In genomic region chr16:14354561-14355351, GRCh38 we compare ENCODE assay signal across 7 cellular contexts.
DNase-seq lines count a peak whose midpoint lies in the region; ATAC-seq, FAIRE-seq and TF ChIP-seq lines count a peak whose summit lies in the region.

No MANE protein-coding gene starts in this region.

- H4K20me1 ChIP-seq in H1 (replicated peaks in 1 of 2; ENCODE audit: control insufficient read depth in 1 of 2, insufficient read depth in 2 of 2, low read length in 2 of 2) (no peaks in the 10 kb centered on the region), neural progenitor cell (ENCODE audit: low read depth) (no peaks in the 10 kb centered on the region)

- H3K18ac ChIP-seq in H1 (ENCODE audit: extremely low read depth, low read length) = no peak overlapping the region

- peaks cover 3% of the 10 kb centered on the region for H3F3A ChIP-seq in neural progenitor cell (ENCODE audit: low read depth)

- peaks cover 33% of the 10 kb centered on the region for H3K4me1 Mint-ChIP-seq in neural progenitor cell

- H3K79me2 ChIP-seq in H1 (ENCODE audit: control insufficient read depth in 1 of 2, insufficient read depth in 2 of 2, low read length in 2 of 2) (no peaks in the 10 kb centered on the region), neural progenitor cell (ENCODE audit: low read depth) (no peaks in the 10 kb centered on the region)

- no peaks in the 10 kb centered on the region for H3K9me3 Mint-ChIP-seq in neural progenitor cell

- no peak overlapping the region for H3K14ac ChIP-seq in H1 (ENCODE audit: insufficient read length)

- H3K4me2 ChIP-seq in H1 (ENCODE audit: insufficient read depth in 1 of 2, low read depth in 2 of 2, low read length in 2 of 2) = no peak overlapping the region
- no peak overlapping the region for H3K4me2 ChIP-seq in neural progenitor cell

- TF ChIP-seq CTCF in HFF-Myc (IDR thresholded peaks at IDR 0.05; ENCODE audit: low read depth, low read length, missing control alignments) (no peak), H1 (IDR thresholded peaks at IDR 0.05; ENCODE audit: control extremely low read depth in 1 of 3, insufficient read depth in 1 of 3, low read depth in 1 of 3, low read length in 3 of 3) (no peak), neural progenitor cell (IDR thresholded peaks at IDR 0.05) (no peak)

- H3K27ac ChIP-seq in H1 (ENCODE audit: low read depth, low read length) (no peak overlapping the region), neural progenitor cell (no peak overlapping the region)

- no peak for FAIRE-seq in H1 (lab: Jason Lieb, UNC)

- H3K4me1 ChIP-seq in H1 (replicated peaks in 1 of 4; ENCODE audit: control insufficient read depth in 3 of 4, insufficient read depth in 4 of 4, low read length in 3 of 4) (peaks cover 2 to 12% (median 5%) of the 10 kb centered on the region in 4 experiments; a peak in 4 of 7 replicates), neural progenitor cell (no peaks in the 10 kb centered on the region)

- TF ChIP-seq RAD21 in H1 (IDR thresholded peaks at IDR 0.05 in 1 of 2, conservative IDR thresholded peaks at IDR 0.05 in 1 of 2; ENCODE audit: low read depth in 2 of 2, low read length in 2 of 2) = no peak

- no peaks in the 10 kb centered on the region for H3K9me3 ChIP-seq in H1 (ENCODE audit: insufficient read depth in 2 of 2, low read depth in 1 of 2, low read length in 1 of 2)
- no peaks in the 10 kb centered on the region for H3K9me3 ChIP-seq in neural progenitor cell (ENCODE audit: low read depth)

- H3K9ac ChIP-seq in H1 (replicated peaks in 1 of 4; ENCODE audit: extremely low read depth in 1 of 4, low read depth in 3 of 4, low read length in 3 of 4) (no peak overlapping the region), neural progenitor cell (no peak overlapping the region)

- H4K8ac ChIP-seq in H1 (ENCODE audit: extremely low read depth, insufficient read depth, low read length) = no peak overlapping the region

- no peak overlapping the region for H3K27ac Mint-ChIP-seq in neural progenitor cell

- H2BK120ac ChIP-seq in H1 (replicated peaks; ENCODE audit: low read depth, low read length) = no peak overlapping the region

- H3K4ac ChIP-seq in H1 (replicated peaks; ENCODE audit: insufficient read length, low read depth, low read length) = no peak overlapping the region

- no peak overlapping the region for H2AK5ac ChIP-seq in H1 (ENCODE audit: low read depth, low read length)

- CTCF ChIA-PET in H1 (lab: Charles Lee; ENCODE audit: partially characterized antibody) = interaction anchor here (0.9 to 1.1 kb wide), 2 partner anchors 15 to 45 kb away, joined by 3 to 4 read pairs; no protein-coding TSS in a partner anchor

- H3K23me2 ChIP-seq in H1 (ENCODE audit: low read depth, low read length) = no peaks in the 10 kb centered on the region

- peak overlapping the region; percentile 73; the same call in 1 of the 2 replicates for H2BK15ac ChIP-seq in H1 (ENCODE audit: low read length)

- no peak overlapping the region for H4K5ac ChIP-seq in H1 (ENCODE audit: insufficient read length, low read depth, low read length)

- no peaks in the 10 kb centered on the region for H3K36me3 ChIP-seq in H1 (ENCODE audit: control insufficient read depth in 2 of 4, insufficient read depth in 4 of 4, low read length in 3 of 4)
- H3K36me3 ChIP-seq in neural progenitor cell = no peaks in the 10 kb centered on the region

- no peak overlapping the region for H2BK12ac ChIP-seq in H1 (ENCODE audit: low read depth, low read length)

- H3K27me3 Mint-ChIP-seq in neural progenitor cell (ENCODE audit: insufficient read depth, low read depth) = peaks cover 3% of the 10 kb centered on the region

- DNase-seq in HFF-Myc (ENCODE audit: extremely low read depth, low read depth) (no peak), NCI-H2171 (lab: John Stamatoyannopoulos, UW) (peak; percentile 45), H1 (ENCODE audit: low read depth in 1 of 2, low spot score in 2 of 2) (no peak), neural progenitor cell (ENCODE audit: low spot score) (no peak), NCI-H526 treated with DMSO at 0.1 percent for 48 hours (lab: John Stamatoyannopoulos, UW) (no peak)
- DNase-seq in stimulated activated CD8-positive, alpha-beta memory T cell treated with anti-CD3 and anti-CD28 coated beads, Interleukin-4, amount 100 ng/mL, for 48 hours = peak; percentile 46

- H3K4me3 ChIP-seq in HFF-Myc (replicated peaks; ENCODE audit: low read depth, low read length) (peak overlapping the region; percentile 33), H1 (ENCODE audit: extremely low read depth in 1 of 4, insufficient read depth in 2 of 4, low read depth in 3 of 4, low read length in 4 of 4) (no peak overlapping the region), neural progenitor cell (no peak overlapping the region)

- no peak overlapping the region for H3K56ac ChIP-seq in H1 (replicated peaks; ENCODE audit: insufficient read length, low read depth, low read length)

- H3K27me3 ChIP-seq in H1 (replicated peaks in 1 of 4; ENCODE audit: control insufficient read depth in 3 of 4, extremely low read depth in 1 of 4, insufficient read depth in 3 of 4, low read length in 3 of 4) (no peaks in the 10 kb centered on the region), neural progenitor cell (no peaks in the 10 kb centered on the region)

- H2BK5ac ChIP-seq in H1 (ENCODE audit: low read depth, low read length) = 0 out of 2 replicates have a peak overlapping the region, but pooled peaks have one; percentile 26

- peak; percentile 87 for ATAC-seq in GM18858 (IDR thresholded peaks at IDR 0.05; ENCODE audit: unreplicated experiment)

- whole genome bisulfite sequencing in H1 (ENCODE audit: extremely low coverage in 1 of 2, insufficient coverage in 1 of 2, insufficient read length in 1 of 2, insufficient replicate concordance in 2 of 2, low coverage in 1 of 2, low lambda C conversion rate in 2 of 2, missing lambda C conversion rate in 1 of 2), 2 experiments = 68 to 76% methylated on average over 2 to 8 of the region's 10 CpGs

- no peak for TF ChIP-seq POLR2A in H1 (IDR thresholded peaks at IDR 0.05; ENCODE audit: control extremely low read depth in 1 of 2, low read depth in 2 of 2, low read length in 2 of 2)

- H3K79me1 ChIP-seq in H1 (ENCODE audit: low read depth, low read length) = no peaks in the 10 kb centered on the region

- no peak overlapping the region for H2AFZ ChIP-seq in H1 (ENCODE audit: low read length)
- no peak overlapping the region for H2AFZ ChIP-seq in neural progenitor cell (replicated peaks)

- peak overlapping the region; percentile 38 for H2BK20ac ChIP-seq in H1 (ENCODE audit: low read length)

- no peak for TF ChIP-seq EP300 in H1 (IDR thresholded peaks at IDR 0.05; ENCODE audit: borderline replicate concordance in 1 of 2, low read depth in 2 of 2, low read length in 2 of 2)

- POLR2A ChIA-PET in H1 (lab: Charles Lee; ENCODE audit: partially characterized antibody) = interaction anchor here (0.9 to 1.3 kb wide), 2 partner anchors 12 to 53 kb away, joined by 3 read pairs; no protein-coding TSS in a partner anchor

- no peak overlapping the region for H3K4me3 Mint-ChIP-seq in neural progenitor cell

- H3K36me3 Mint-ChIP-seq in neural progenitor cell = no peaks in the 10 kb centered on the region

- H4K91ac ChIP-seq in H1 (replicated peaks; ENCODE audit: insufficient read length, low read length) = no peak overlapping the region

- no peak overlapping the region for H3K23ac ChIP-seq in H1 (ENCODE audit: insufficient read length)

TF ChIP-seq in H1, 55 proteins besides CTCF, POLR2A, EP300 and RAD21:
- TF ChIP-seq TAF1 (IDR thresholded peaks at IDR 0.05; ENCODE audit: low read depth, low read length) (no peak), MAFK (IDR thresholded peaks at IDR 0.05; ENCODE audit: low read depth, low read length) (no peak), KDM5A (IDR thresholded peaks at IDR 0.05; ENCODE audit: low read length) (no peak), BCL11A (IDR thresholded peaks at IDR 0.05; ENCODE audit: low read depth in 2 of 2, low read length in 2 of 2) (no peak), ATF2 (IDR thresholded peaks at IDR 0.05; ENCODE audit: low read length) (no peak), BACH1 (IDR thresholded peaks at IDR 0.05; ENCODE audit: low read length) (no peak), SP1 (IDR thresholded peaks at IDR 0.05; ENCODE audit: low read depth, low read length) (no peak), EGR1 (IDR thresholded peaks at IDR 0.05; ENCODE audit: borderline replicate concordance, low read depth, low read length) (no peak), JUN (IDR thresholded peaks at IDR 0.05; ENCODE audit: low read depth, low read length) (no peak), CHD1 (IDR thresholded peaks at IDR 0.05; ENCODE audit: low read depth, low read length) (no peak), JUND (IDR thresholded peaks at IDR 0.05; ENCODE audit: low read length) (no peak), MAX (IDR thresholded peaks at IDR 0.05) (no peak), EZH2 (IDR thresholded peaks at IDR 0.05; ENCODE audit: low read depth, low read length, severe bottlenecking) (no peak), SRF (IDR thresholded peaks at IDR 0.05; ENCODE audit: low read depth, low read length) (no peak), TEAD4 (IDR thresholded peaks at IDR 0.05; ENCODE audit: low read depth, low read length) (no peak), PHF8 (conservative IDR thresholded peaks at IDR 0.05; ENCODE audit: low read depth, low read length) (no peak), ATF3 (IDR thresholded peaks at IDR 0.05; ENCODE audit: insufficient read depth, low read depth, low read length) (no peak)

Comparison
In these comparisons a context has a peak if more than half of its experiments do, and no peak if none do; other contexts are left out.
1. DNase-seq: peak in NCI-H2171 (single experiment) and stimulated activated CD8-positive, alpha-beta memory T cell treated with anti-CD3 and anti-CD28 coated beads, Interleukin-4, amount 100 ng/mL, for 48 hours (single experiment); none in HFF-Myc (single experiment), H1 (0 of 2), neural progenitor cell (single experiment) and NCI-H526 treated with DMSO at 0.1 percent for 48 hours (single experiment).